ENCODE assay signal across 1 cellular context in the genomic region with DNA sequence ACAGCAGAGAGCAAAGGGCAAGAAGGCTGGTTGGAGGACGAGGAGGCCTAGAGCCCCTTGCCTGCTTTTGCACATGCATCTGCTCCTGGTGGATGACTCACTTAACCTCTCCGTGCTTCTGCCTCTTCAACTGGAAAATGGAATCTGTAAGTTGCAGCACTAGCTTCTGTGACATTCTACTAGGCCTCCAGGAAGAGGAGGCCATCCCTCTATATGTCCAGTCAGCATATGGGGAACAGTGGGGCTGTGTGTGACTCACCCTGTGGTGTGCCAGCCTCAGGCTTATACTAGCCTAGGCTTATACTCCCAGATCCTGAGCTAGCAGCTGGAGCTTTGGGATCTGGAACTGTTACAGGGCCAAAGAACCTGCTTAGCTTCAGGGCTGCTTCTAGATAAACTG.
TF ChIP-seq lines count a peak whose summit lies in the region.

No MANE protein-coding gene starts in this region.

TF ChIP-seq in HCT116, 20 proteins besides CTCF, POLR2A, EP300 and RAD21 (continued from another document):
- no peak for TF ChIP-seq TCF7L2 (IDR thresholded peaks at IDR 0.05; ENCODE audit: borderline replicate concordance, extremely low read depth, insufficient read depth, insufficient read length)
- no peak for TF ChIP-seq EGR1 (IDR thresholded peaks at IDR 0.05; ENCODE audit: low read depth)
- TF ChIP-seq SRF (IDR thresholded peaks at IDR 0.05; ENCODE audit: low read depth) = no peak
- no peak for TF ChIP-seq FOSL1 (IDR thresholded peaks at IDR 0.05; ENCODE audit: low read depth)
- no peak for TF ChIP-seq YY1 (IDR thresholded peaks at IDR 0.05; ENCODE audit: extremely low read depth, insufficient replicate concordance, low read depth, low read length)
- TF ChIP-seq ZFX (IDR thresholded peaks at IDR 0.05) = no peak
- TF ChIP-seq EZH2phosphoT487 (IDR thresholded peaks at IDR 0.05; ENCODE audit: borderline replicate concordance) = no peak
- TF ChIP-seq, protein P1, sequence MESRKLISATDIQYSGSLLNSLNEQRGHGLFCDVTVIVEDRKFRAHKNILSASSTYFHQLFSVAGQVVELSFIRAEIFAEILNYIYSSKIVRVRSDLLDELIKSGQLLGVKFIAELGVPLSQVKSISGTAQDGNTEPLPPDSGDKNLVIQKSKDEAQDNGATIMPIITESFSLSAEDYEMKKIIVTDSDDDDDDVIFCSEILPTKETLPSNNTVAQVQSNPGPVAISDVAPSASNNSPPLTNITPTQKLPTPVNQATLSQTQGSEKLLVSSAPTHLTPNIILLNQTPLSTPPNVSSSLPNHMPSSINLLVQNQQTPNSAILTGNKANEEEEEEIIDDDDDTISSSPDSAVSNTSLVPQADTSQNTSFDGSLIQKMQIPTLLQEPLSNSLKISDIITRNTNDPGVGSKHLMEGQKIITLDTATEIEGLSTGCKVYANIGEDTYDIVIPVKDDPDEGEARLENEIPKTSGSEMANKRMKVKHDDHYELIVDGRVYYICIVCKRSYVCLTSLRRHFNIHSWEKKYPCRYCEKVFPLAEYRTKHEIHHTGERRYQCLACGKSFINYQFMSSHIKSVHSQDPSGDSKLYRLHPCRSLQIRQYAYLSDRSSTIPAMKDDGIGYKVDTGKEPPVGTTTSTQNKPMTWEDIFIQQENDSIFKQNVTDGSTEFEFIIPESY (IDR thresholded peaks at IDR 0.05; ENCODE audit: extremely low read depth, insufficient replicate concordance, low read length) = no peak
- TF ChIP-seq SP1 (IDR thresholded peaks at IDR 0.05; ENCODE audit: low read depth) = no peak
- no peak for TF ChIP-seq SIN3A (IDR thresholded peaks at IDR 0.05; ENCODE audit: low read depth)
